ENCODE assay signal across 33 cellular contexts in the genomic region with DNA sequence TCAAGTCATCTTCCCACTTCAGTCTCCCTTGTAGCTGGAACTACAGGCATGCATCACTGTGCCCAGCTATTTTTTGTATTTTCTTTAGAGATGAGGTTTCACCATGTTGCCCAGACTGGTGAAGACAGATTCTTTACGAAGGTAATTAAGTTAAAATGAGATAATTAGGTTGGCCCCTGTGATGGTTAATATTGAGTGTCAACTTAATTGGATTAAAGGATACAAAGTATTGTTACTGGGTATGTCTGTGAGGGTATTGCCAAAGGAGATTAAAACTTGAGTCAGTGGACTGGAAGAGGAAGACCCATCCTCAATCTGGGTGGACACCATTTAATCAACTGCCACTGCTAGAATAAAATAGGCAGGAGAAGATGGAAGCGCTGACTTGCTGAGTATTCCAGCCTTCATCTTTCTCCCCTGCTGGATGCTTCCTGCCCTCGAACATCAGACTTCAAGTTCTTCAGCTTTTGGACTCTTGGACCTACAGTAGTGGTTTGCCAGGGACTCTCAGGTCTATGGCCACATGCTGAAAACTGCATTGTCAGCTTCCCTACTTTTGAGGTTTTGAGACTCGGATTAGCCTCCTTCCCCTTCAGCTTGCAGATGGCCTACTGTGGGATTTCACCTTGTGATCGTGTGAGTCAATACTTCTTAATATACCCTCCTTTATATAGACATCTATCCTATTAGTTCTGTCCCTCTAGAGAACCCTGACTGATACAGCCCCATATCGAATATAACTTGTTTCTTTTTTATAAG.
"Had no signal": no experiment of that assay in that cellular context is flagged by ENCODE, and none has a peak within 500 bp of the region (broad histone marks: within the 10 kb centered on the region; RNA-seq: fewer than 3 reads in every experiment).

No MANE protein-coding gene starts in this region.

- ATAC-seq: activated CD8-positive, alpha-beta memory T cell treated with anti-CD3 and anti-CD28 coated beads, Interleukin-2, amount 10 ng/mL, durations not matched to agents 7 days and 5 days; activated T-cell treated with anti-CD3 and anti-CD28 coated beads, Interleukin-2, amount 50 U/mL, for 72 hours; activated T-helper 17 cell treated with anti-CD3 and anti-CD28 coated beads, Interleukin-2, amount 50 U/mL, for 72 hours; PC-3; WTC11 had no signal

- H3K4me3 ChIP-seq: cardiac muscle cell, colonic mucosa, Peyer's patch, SJSA1 had no signal

- H3K36me3 Mint-ChIP-seq: activated CD4-positive, alpha-beta memory T cell treated with anti-CD3 and anti-CD28 coated beads for 36 hours; activated CD8-positive, alpha-beta memory T cell treated with anti-CD3 and anti-CD28 coated beads, Interleukin-2, amount 10 ng/mL, durations not matched to agents 7 days and 5 days; activated naive CD8-positive, alpha-beta T cell treated with anti-CD3 and anti-CD28 coated beads for 36 hours; WTC11 had no signal

- H3K36me3 ChIP-seq: cardiac muscle cell, colonic mucosa, Peyer's patch, SJSA1 had no signal

- H3K4me1 ChIP-seq: colonic mucosa, Peyer's patch had no signal

- DNase-seq: activated CD4-positive, alpha-beta memory T cell treated with anti-CD3 and anti-CD28 coated beads for 36 hours; activated CD4-positive, alpha-beta T cell treated with anti-CD3 and anti-CD28 coated beads for 4 hours; activated CD4-positive, alpha-beta T cell treated with anti-CD3 and anti-CD28 coated beads, Interleukin-2, amount 50 U/mL, for 1 hour; activated CD4-positive, CD25-positive, alpha-beta regulatory T cell treated with anti-CD3 and anti-CD28 coated beads, Interleukin-2, amount 50 U/mL, for 72 hours; activated CD8-positive, alpha-beta memory T cell treated with anti-CD3 and anti-CD28 coated beads for 24 hours; activated CD8-positive, alpha-beta memory T cell treated with anti-CD3 and anti-CD28 coated beads, Interleukin-2, amount 10 ng/mL, durations not matched to agents 7 days and 5 days; activated effector memory CD4-positive, alpha-beta T cell treated with anti-CD3 and anti-CD28 coated beads, Interleukin-2, amount 50 U/mL, for 16 hours; activated naive CD4-positive, alpha-beta T cell; activated naive CD4-positive, alpha-beta T cell treated with anti-CD3 and anti-CD28 coated beads, Interleukin-2, amount 50 U/mL, for 16 hours; activated naive CD8-positive, alpha-beta T cell treated with anti-CD3 and anti-CD28 coated beads for 36 hours; activated T-cell treated with anti-CD3 and anti-CD28 coated beads, Interleukin-2, amount 50 U/mL, for 1 hour; activated T-cell treated with anti-CD3 and anti-CD28 coated beads, Interleukin-2, amount 50 U/mL, for 72 hours; amniotic stem cell; aorta; colonic mucosa; NCI-H1092; NCI-H1436 treated with DMSO at 0.1 percent for 48 hours; NCI-H1694 treated with DMSO at 0.1 percent for 48 hours; NCI-H2029; NCI-H345; NCI-H524 treated with DMSO at 0.1 percent for 48 hours; NCI-H748 treated with DMSO at 0.1 percent for 48 hours; PC-3; Peyer's patch; RPMI8226; SHP77 treated with DMSO at 0.1 percent for 48 hours; T1000 had no signal

- H3K9ac ChIP-seq: KMS-11 had no signal

- H3K4me1 Mint-ChIP-seq: activated naive CD8-positive, alpha-beta T cell treated with anti-CD3 and anti-CD28 coated beads for 36 hours; activated T-helper 17 cell treated with anti-CD3 and anti-CD28 coated beads, Interleukin-2, amount 50 U/mL, for 72 hours; central memory CD8-positive, alpha-beta T cell; WTC11 had no signal

- H3K9me3 Mint-ChIP-seq: activated CD4-positive, alpha-beta memory T cell treated with anti-CD3 and anti-CD28 coated beads for 36 hours; activated naive CD8-positive, alpha-beta T cell treated with anti-CD3 and anti-CD28 coated beads for 36 hours; central memory CD8-positive, alpha-beta T cell; WTC11 had no signal

- H3K27ac ChIP-seq: cardiac muscle cell, colonic mucosa, KMS-11, Peyer's patch, SJSA1 had no signal

- H3K4me2 ChIP-seq: KMS-11 had no signal

- H3K27me3 ChIP-seq: cardiac muscle cell, colonic mucosa, Peyer's patch, SJSA1 had no signal

- H3K27me3 Mint-ChIP-seq: activated CD4-positive, alpha-beta memory T cell treated with anti-CD3 and anti-CD28 coated beads for 36 hours; activated CD8-positive, alpha-beta memory T cell treated with anti-CD3 and anti-CD28 coated beads, Interleukin-2, amount 10 ng/mL, durations not matched to agents 7 days and 5 days; activated naive CD8-positive, alpha-beta T cell treated with anti-CD3 and anti-CD28 coated beads for 36 hours; central memory CD8-positive, alpha-beta T cell had no signal

- H3K9me3 ChIP-seq: colonic mucosa, Peyer's patch, SJSA1 had no signal

- H3K27ac Mint-ChIP-seq: activated CD4-positive, alpha-beta memory T cell treated with anti-CD3 and anti-CD28 coated beads for 36 hours; activated CD8-positive, alpha-beta memory T cell treated with anti-CD3 and anti-CD28 coated beads, Interleukin-2, amount 10 ng/mL, durations not matched to agents 7 days and 5 days; activated naive CD8-positive, alpha-beta T cell treated with anti-CD3 and anti-CD28 coated beads for 36 hours; activated T-cell treated with anti-CD3 and anti-CD28 coated beads, Interleukin-2, amount 50 U/mL, for 72 hours; activated T-helper 17 cell treated with anti-CD3 and anti-CD28 coated beads, Interleukin-2, amount 50 U/mL, for 72 hours; WTC11 had no signal

- H3K4me3 Mint-ChIP-seq: activated CD4-positive, alpha-beta memory T cell treated with anti-CD3 and anti-CD28 coated beads for 36 hours; activated CD8-positive, alpha-beta memory T cell treated with anti-CD3 and anti-CD28 coated beads, Interleukin-2, amount 10 ng/mL, durations not matched to agents 7 days and 5 days; activated naive CD8-positive, alpha-beta T cell treated with anti-CD3 and anti-CD28 coated beads for 36 hours; activated T-cell treated with anti-CD3 and anti-CD28 coated beads, Interleukin-2, amount 50 U/mL, for 72 hours; activated T-helper 17 cell treated with anti-CD3 and anti-CD28 coated beads, Interleukin-2, amount 50 U/mL, for 72 hours; central memory CD8-positive, alpha-beta T cell; WTC11 had no signal
